Comparison of ENCODE assay signal across 15 cellular contexts in the genomic region with DNA sequence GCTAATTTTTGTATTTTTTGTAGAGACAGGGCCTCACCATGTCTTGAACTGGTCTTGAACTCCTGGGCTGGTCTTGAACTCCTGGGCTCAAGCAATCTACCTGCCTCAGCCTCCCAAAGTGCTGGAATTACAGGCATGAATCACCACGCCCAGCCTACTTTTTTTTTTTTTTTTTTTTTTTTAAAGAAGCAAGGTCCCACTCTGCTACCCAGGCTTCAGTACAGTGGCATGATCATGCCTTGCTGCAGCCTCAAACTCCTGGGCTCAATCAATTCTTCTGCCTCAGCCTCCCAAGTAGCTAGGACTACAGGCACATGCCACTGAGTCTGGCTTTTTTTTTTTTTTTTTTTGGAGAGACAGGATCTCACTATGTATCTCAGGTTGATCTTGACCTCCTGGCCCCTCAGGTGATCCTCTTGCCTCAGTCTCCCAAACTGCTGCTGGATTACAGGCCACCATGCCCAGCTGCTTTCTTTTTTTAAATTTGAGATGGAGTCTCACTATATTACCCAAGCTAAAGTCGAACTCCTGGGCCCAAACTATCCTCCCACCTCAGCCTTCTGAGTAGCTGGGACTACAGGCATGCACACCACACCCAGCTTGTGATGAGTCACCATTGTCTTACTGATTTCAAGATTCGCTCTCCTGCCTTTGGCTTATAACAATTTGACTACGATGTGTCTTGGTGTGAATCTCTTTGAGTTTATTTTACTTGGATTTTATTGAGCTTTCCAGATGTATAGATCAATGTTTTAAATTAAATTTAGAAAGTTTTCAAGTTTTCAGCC. TPM values are rescaled to one million over a fixed set of nuclear protein-coding genes. Genes with fewer than 3 reads are reported as not detected.
DNase-seq lines count a peak whose midpoint lies in the region; ATAC-seq and TF ChIP-seq lines count a peak whose summit lies in the region.
"Had no signal": no experiment of that assay in that cellular context is flagged by ENCODE, and none has a peak within 500 bp of the region (broad histone marks: within the 10 kb centered on the region; RNA-seq: fewer than 3 reads in every experiment).

No MANE protein-coding gene starts in this region.

- H3K4me1 Mint-ChIP-seq in endodermal cell = peaks cover 9% of the 10 kb centered on the region
- peaks cover 4% of the 10 kb centered on the region for H3K4me1 Mint-ChIP-seq in stimulated activated naive CD8-positive, alpha-beta T cell treated with anti-CD3 and anti-CD28 coated beads, Interleukin-15, amount 100 ng/mL, for 72 hours

- H3K9me3 Mint-ChIP-seq in endodermal cell = peaks cover 23% of the 10 kb centered on the region
- H3K9me3 Mint-ChIP-seq in stimulated activated naive CD8-positive, alpha-beta T cell treated with anti-CD3 and anti-CD28 coated beads, Interleukin-15, amount 100 ng/mL, for 72 hours = peaks cover 5 to 17% of the 10 kb centered on the region in 2 donors

- BruUV-seq in Panc1 (replicated peaks; lab: Mats Ljungman, UMichigan) = no TSS peak

- CTCF ChIA-PET in Panc1 (lab: Charles Lee) = no interaction called here

- H3K36me3 ChIP-seq in Panc1 (ENCODE audit: control insufficient read depth, insufficient read depth, low read length) = no peaks in the 10 kb centered on the region
- no peaks in the 10 kb centered on the region for H3K36me3 ChIP-seq in endodermal cell (ENCODE audit: control insufficient read depth, insufficient read depth, low read length)
- H3K36me3 ChIP-seq: adrenal gland, right atrium auricular region had no signal

- no peak overlapping the region for H3K4me3 Mint-ChIP-seq in endodermal cell
- H3K4me3 Mint-ChIP-seq in stimulated activated naive CD8-positive, alpha-beta T cell treated with anti-CD3 and anti-CD28 coated beads, Interleukin-15, amount 100 ng/mL, for 72 hours = no peak overlapping the region
- H3K4me3 Mint-ChIP-seq: dendritic cell treated with granulocyte-macrophage colony-stimulating factor and Interleukin-4, amounts not matched to agents 40 ng/mL and 50 ng/mL, for 4 days; naive thymus-derived CD8-positive, alpha-beta T cell had no signal

- H3K27ac ChIP-seq in Panc1 (ENCODE audit: low read length) (no peak overlapping the region), endodermal cell (ENCODE audit: low read depth, low read length) (no peak overlapping the region)
- H3K27ac ChIP-seq: adrenal gland, right atrium auricular region had no signal

- peak overlapping the region; percentile 48 for H3K27ac Mint-ChIP-seq in endodermal cell
- H3K27ac Mint-ChIP-seq in stimulated activated naive CD8-positive, alpha-beta T cell treated with anti-CD3 and anti-CD28 coated beads, Interleukin-15, amount 100 ng/mL, for 72 hours = no peak overlapping the region
- H3K27ac Mint-ChIP-seq: dendritic cell treated with granulocyte-macrophage colony-stimulating factor and Interleukin-4, amounts not matched to agents 40 ng/mL and 50 ng/mL, for 4 days; naive thymus-derived CD8-positive, alpha-beta T cell had no signal

- WGBS in endodermal cell (ENCODE audit: insufficient coverage in 1 of 2, insufficient read length in 1 of 2), 2 experiments = 64 to 73% methylated on average over 2 to 4 of the region's 4 CpGs

- in situ Hi-C loops in Panc1 (cut with HindIII; ENCODE audit: low pct_unique_long_range_greater_than_20kb, low sequenced_read_pairs) = no loop called here

- POLR2A ChIA-PET in Panc1 (lab: Charles Lee) = interaction anchor here (0.6 kb wide), 1 partner anchor 65 kb away, joined by 9 read pairs; no protein-coding TSS in a partner anchor

- H3K9me3 ChIP-seq in Panc1 (ENCODE audit: control insufficient read depth, insufficient read depth, low read depth, low read length) (no peaks in the 10 kb centered on the region), endodermal cell (ENCODE audit: control insufficient read depth, low read length) (peaks cover 4% of the 10 kb centered on the region)
- H3K9me3 ChIP-seq: adrenal gland, right atrium auricular region had no signal

- H3K4me1 ChIP-seq in Panc1 (ENCODE audit: control insufficient read depth, insufficient read depth, low read length) (no peaks in the 10 kb centered on the region), endodermal cell (ENCODE audit: control insufficient read depth, insufficient read depth, low read length) (no peaks in the 10 kb centered on the region)
- H3K4me1 ChIP-seq: adrenal gland, right atrium auricular region had no signal

- no peak for TF ChIP-seq CTCF in Panc1 (IDR thresholded peaks at IDR 0.05)
- no peak for TF ChIP-seq CTCF in endodermal cell (conservative IDR thresholded peaks at IDR 0.05)

- intact Hi-C loops in Panc1 (cut with micrococcal nuclease; ENCODE audit: unreplicated experiment) = no loop called here

- no peaks in the 10 kb centered on the region for H3K36me3 Mint-ChIP-seq in endodermal cell (ENCODE audit: low read depth)

- no peak overlapping the region for H3K9ac ChIP-seq in endodermal cell (ENCODE audit: extremely low read depth, low read length, poor library complexity, severe bottlenecking)

- H3K27me3 ChIP-seq in Panc1 (ENCODE audit: control insufficient read depth, insufficient read depth, low read length) = no peaks in the 10 kb centered on the region
- H3K27me3 ChIP-seq in endodermal cell (ENCODE audit: control insufficient read depth, insufficient read depth, low read length, poor library complexity, severe bottlenecking) = no peaks in the 10 kb centered on the region
- H3K27me3 ChIP-seq: adrenal gland, right atrium auricular region had no signal

- peak; percentile 29 for DNase-seq in stimulated activated CD4-positive, alpha-beta T cell treated with anti-CD3 and anti-CD28 coated beads, Interleukin-15, amount 100 ng/mL, for 24 hours
- no peak for DNase-seq in stimulated activated CD4-positive, alpha-beta T cell treated with anti-CD3 and anti-CD28 coated beads, Interleukin-4, amount 100 ng/mL, for 4 hours
- DNase-seq in Panc1 (ENCODE audit: low read depth, low spot score) (no peak), endodermal cell (no peak), mucosa of gallbladder (ENCODE audit: low spot score) (no peak), NCI-H2227 (lab: John Stamatoyannopoulos, UW; ENCODE audit: unreplicated experiment) (no peak)
- no peak for DNase-seq in stimulated activated naive CD8-positive, alpha-beta T cell treated with anti-CD3 and anti-CD28 coated beads, Interleukin-15, amount 100 ng/mL, for 72 hours
- DNase-seq: adrenal gland; foreskin melanocyte; Kasumi-1; naive thymus-derived CD8-positive, alpha-beta T cell; NCI-H2107 had no signal

- H3K27me3 Mint-ChIP-seq in endodermal cell (ENCODE audit: insufficient read depth) = no peaks in the 10 kb centered on the region
- peaks cover 7% of the 10 kb centered on the region for H3K27me3 Mint-ChIP-seq in stimulated activated naive CD8-positive, alpha-beta T cell treated with anti-CD3 and anti-CD28 coated beads, Interleukin-15, amount 100 ng/mL, for 72 hours
- H3K27me3 Mint-ChIP-seq: dendritic cell treated with granulocyte-macrophage colony-stimulating factor and Interleukin-4, amounts not matched to agents 40 ng/mL and 50 ng/mL, for 4 days had no signal

- H3K4me3 ChIP-seq in Panc1 (ENCODE audit: low read depth in 2 of 2, low read length in 2 of 2) (no peak overlapping the region), endodermal cell (ENCODE audit: low read length) (no peak overlapping the region)
- H3K4me3 ChIP-seq: adrenal gland, right atrium auricular region had no signal

- ATAC-seq in Panc1 (peak; percentile 30; the same call in 1 of the 2 replicates), GM21786 (IDR thresholded peaks at IDR 0.05; ENCODE audit: unreplicated experiment) (no peak)
- peak; percentile 54 for ATAC-seq in stimulated activated naive CD8-positive, alpha-beta T cell treated with anti-CD3 and anti-CD28 coated beads, Interleukin-15, amount 100 ng/mL, for 72 hours
- ATAC-seq: naive thymus-derived CD8-positive, alpha-beta T cell had no signal

RNA-seq across cellular contexts. Expression of a gene that starts 9.0 kb away (rescaled TPM):
- total RNA-seq in Panc1 (2021; ENCODE audit: unreplicated experiment) (0.10 TPM), endodermal cell (not detected), mucosa of gallbladder (0.09 TPM)
- 0.19 TPM for polyA plus RNA-seq in Panc1 (2012; ENCODE audit: insufficient read length)
- not detected for polyA plus RNA-seq in endodermal cell (2013, experiment 1 of 2)
- not detected for polyA plus RNA-seq in endodermal cell (2013, experiment 2 of 2)
- total RNA-seq: adrenal gland; naive thymus-derived CD8-positive, alpha-beta T cell; right atrium auricular region had no signal
- polyA plus RNA-seq: naive thymus-derived CD8-positive, alpha-beta T cell had no signal

RNA-seq across cellular contexts. Expression of a gene that starts 22.2 kb away (rescaled TPM):
- total RNA-seq in Panc1 (2021; ENCODE audit: unreplicated experiment) (0.08 TPM), endodermal cell (1 to 10 TPM; 3.3 to 3.4 TPM), mucosa of gallbladder (0.40 TPM)
- polyA plus RNA-seq in Panc1 (2012; ENCODE audit: insufficient read length) = 0.16 TPM
- polyA plus RNA-seq in endodermal cell (2013, experiment 1 of 2) = 37.4 TPM
- polyA plus RNA-seq in endodermal cell (2013, experiment 2 of 2) = 30.1 TPM
- total RNA-seq: naive thymus-derived CD8-positive, alpha-beta T cell; right atrium auricular region had no signal
- polyA plus RNA-seq: naive thymus-derived CD8-positive, alpha-beta T cell had no signal
